In genomic region chr22:18906410-18906745, GRCh38 we compare ENCODE assay signal across 11 cellular contexts. TPM values are rescaled to one million over a fixed set of nuclear protein-coding genes. Genes with fewer than 3 reads are reported as not detected.
DNase-seq lines count a peak whose midpoint lies in the region; ATAC-seq and TF ChIP-seq lines count a peak whose summit lies in the region.
"Not testable (repeated sequence)": the region's sequence is repeated elsewhere in the genome, so short reads cannot be mapped to it uniquely, and the experiment has no call there.
"Had no signal": no experiment of that assay in that cellular context is flagged by ENCODE, and none has a peak within 500 bp of the region (broad histone marks: within the 10 kb centered on the region; RNA-seq: fewer than 3 reads in every experiment).

No MANE protein-coding gene starts in this region.

- not testable (repeated sequence) for H3K9me2 ChIP-seq in HCT116 (ENCODE audit: insufficient read depth)

- not testable (repeated sequence) for TF ChIP-seq RAD21 in HCT116 (IDR thresholded peaks at IDR 0.05; ENCODE audit: low read depth)

- TF ChIP-seq CTCF in HCT116 (IDR thresholded peaks at IDR 0.05 in 2 of 3, conservative IDR thresholded peaks at IDR 0.05 in 1 of 3; ENCODE audit: borderline replicate concordance in 1 of 3, insufficient read depth in 1 of 3, low read depth in 2 of 3, low read length in 2 of 3) = not testable (repeated sequence)

- TF ChIP-seq POLR2A in HCT116 (IDR thresholded peaks at IDR 0.05; ENCODE audit: borderline replicate concordance, extremely low read depth, insufficient read depth, insufficient read length) = not testable (repeated sequence)

- not testable (repeated sequence) for H3K4me3 ChIP-seq in HCT116 (replicated peaks in 1 of 2; ENCODE audit: low read depth in 1 of 2, low read length in 2 of 2)

- H2AFZ ChIP-seq in HCT116 (ENCODE audit: low read depth, low read length, poor library complexity, severe bottlenecking) = not testable (repeated sequence)

- H3K36me3 Mint-ChIP-seq in activated naive CD8-positive, alpha-beta T cell treated with anti-CD3 and anti-CD28 coated beads, Interleukin-2, amount 50 U/mL, for 24 hours (ENCODE audit: low read depth); stimulated activated effector memory CD8-positive, alpha-beta T cell treated with anti-CD3 and anti-CD28 coated beads, Interleukin-12 subunit alpha, Interleukin-12 subunit beta, amount 100 ng/mL, for 72 hours: not testable (repeated sequence)

- CTCF ChIA-PET in HCT116 (lab: Charles Lee) = interaction anchor here (1.4 to 1.5 kb wide), 2 partner anchors 23 to 31 kb away, joined by 3 read pairs; no protein-coding TSS in a partner anchor

- H3K9me3 ChIP-seq in HCT116 (ENCODE audit: control insufficient read depth in 1 of 2, insufficient read depth in 1 of 2, low read depth in 1 of 2, low read length in 2 of 2) = not testable (repeated sequence)

- not testable (repeated sequence) for H3K9me3 Mint-ChIP-seq in activated naive CD8-positive, alpha-beta T cell treated with anti-CD3 and anti-CD28 coated beads, Interleukin-2, amount 50 U/mL, for 24 hours; stimulated activated effector memory CD8-positive, alpha-beta T cell treated with anti-CD3 and anti-CD28 coated beads, Interleukin-12 subunit alpha, Interleukin-12 subunit beta, amount 100 ng/mL, for 72 hours

- H3K27me3 Mint-ChIP-seq in activated naive CD8-positive, alpha-beta T cell treated with anti-CD3 and anti-CD28 coated beads, Interleukin-2, amount 50 U/mL, for 24 hours = not testable (repeated sequence)

- not testable (repeated sequence) for H3K27ac ChIP-seq in HCT116 (ENCODE audit: low read depth, low read length)

- H3K36me3 ChIP-seq in HCT116 (ENCODE audit: control insufficient read depth in 1 of 2, insufficient read depth in 2 of 2, low read length in 2 of 2) = not testable (repeated sequence)

- H3K27me3 ChIP-seq in HCT116 (ENCODE audit: insufficient read depth, low read length) = not testable (repeated sequence)

- H3K79me2 ChIP-seq in HCT116 (ENCODE audit: insufficient read depth, low read length) = not testable (repeated sequence)

- peak; percentile 26 for ATAC-seq in GM19372 (IDR thresholded peaks at IDR 0.05; ENCODE audit: low read depth, unreplicated experiment)
- ATAC-seq in HCT116 = peak; percentile 60
- peak; percentile 25 for ATAC-seq in HG03342 (IDR thresholded peaks at IDR 0.05; ENCODE audit: unreplicated experiment)
- ATAC-seq in SK-N-SH treated with all-trans-retinoic acid at 6 μM for 48 hours = peak; percentile 52
- peak; percentile 37 for ATAC-seq in activated naive CD8-positive, alpha-beta T cell treated with anti-CD3 and anti-CD28 coated beads, Interleukin-2, amount 50 U/mL, for 24 hours
- ATAC-seq in left cardiac atrium = peak; percentile 12 to 56
- ATAC-seq in stimulated activated effector memory CD8-positive, alpha-beta T cell treated with anti-CD3 and anti-CD28 coated beads, Interleukin-12 subunit alpha, Interleukin-12 subunit beta, amount 100 ng/mL, for 72 hours = peak; percentile 52

- RAD21 ChIA-PET in HCT116 (lab: Charles Lee; ENCODE audit: low non-redundant PET in 1 of 2, low total read pairs in 2 of 2, uncharacterized antibody in 2 of 2, unreplicated experiment in 2 of 2) = not testable (repeated sequence)

- TSS peak; percentile 67 for BruUV-seq in HCT116 (replicated peaks; lab: Mats Ljungman, UMichigan)

- H3K4me2 ChIP-seq in HCT116 (ENCODE audit: low read length) = not testable (repeated sequence)

- H3K9ac ChIP-seq in HCT116 (ENCODE audit: low read length) = not testable (repeated sequence)

- not testable (repeated sequence) for H3K4me1 Mint-ChIP-seq in activated naive CD8-positive, alpha-beta T cell treated with anti-CD3 and anti-CD28 coated beads, Interleukin-2, amount 50 U/mL, for 24 hours; stimulated activated effector memory CD8-positive, alpha-beta T cell treated with anti-CD3 and anti-CD28 coated beads, Interleukin-12 subunit alpha, Interleukin-12 subunit beta, amount 100 ng/mL, for 72 hours

- not testable (repeated sequence) for H3K4me3 Mint-ChIP-seq in activated naive CD8-positive, alpha-beta T cell treated with anti-CD3 and anti-CD28 coated beads, Interleukin-2, amount 50 U/mL, for 24 hours; stimulated activated effector memory CD8-positive, alpha-beta T cell treated with anti-CD3 and anti-CD28 coated beads, Interleukin-12 subunit alpha, Interleukin-12 subunit beta, amount 100 ng/mL, for 72 hours

- POLR2A ChIA-PET in HCT116 (lab: Charles Lee) = interaction anchor here (1.7 kb wide), 1 partner anchor 30 kb away, joined by 8 read pairs; the partner anchor contains the start of gene PRODH

- not testable (repeated sequence) for H4K20me1 ChIP-seq in HCT116 (ENCODE audit: insufficient read depth)

- H3K27ac Mint-ChIP-seq in activated naive CD8-positive, alpha-beta T cell treated with anti-CD3 and anti-CD28 coated beads, Interleukin-2, amount 50 U/mL, for 24 hours; stimulated activated effector memory CD8-positive, alpha-beta T cell treated with anti-CD3 and anti-CD28 coated beads, Interleukin-12 subunit alpha, Interleukin-12 subunit beta, amount 100 ng/mL, for 72 hours: not testable (repeated sequence)

- intact Hi-C loops in HCT116 (cut with micrococcal nuclease); left cardiac atrium (cut with DNase I): not testable (repeated sequence)

- not testable (repeated sequence) for H3K4me1 ChIP-seq in HCT116 (ENCODE audit: control insufficient read depth in 1 of 2, insufficient read depth in 2 of 2, low read length in 2 of 2)

- not testable (repeated sequence) for DNase-seq in HCT116 (ENCODE audit: low read depth, low spot score); activated naive CD8-positive, alpha-beta T cell treated with anti-CD3 and anti-CD28 coated beads, Interleukin-2, amount 50 U/mL, for 24 hours; left cardiac atrium; stimulated activated effector memory CD8-positive, alpha-beta T cell treated with anti-CD3 and anti-CD28 coated beads, Interleukin-12 subunit alpha, Interleukin-12 subunit beta, amount 100 ng/mL, for 72 hours (ENCODE audit: low spot score in 2 of 2)

RNA-seq across cellular contexts. Expression of gene DGCR6, which starts 0.3 kb away (rescaled TPM):
- 4.6 TPM for total RNA-seq in HCT116 (2021; ENCODE audit: unreplicated experiment)
- polyA plus RNA-seq in HCT116 (2012) = 1.7 and 2.3 TPM in 2 replicates
- 1 to 10 TPM; 4.2 to 7.5 TPM for total RNA-seq in left cardiac atrium
- polyA plus RNA-seq: HepG2 had no signal

RNA-seq across cellular contexts. Expression of gene PRODH, which starts 29.7 kb away (rescaled TPM):
- 3.2 TPM for total RNA-seq in HCT116 (2021; ENCODE audit: unreplicated experiment)
- polyA plus RNA-seq in HCT116 (2012) = 0.96 and 2.7 TPM in 2 replicates
- 1 to 10 TPM; 2.3 to 5.6 TPM for total RNA-seq in left cardiac atrium
- total RNA-seq: fibroblast of villous mesenchyme, lung microvascular endothelial cell, natural killer cell had no signal
